5 cellular contexts compared by ENCODE assay signal in genomic region chr5:164783-165182, GRCh38. TPM values are rescaled to one million over a fixed set of nuclear protein-coding genes. Genes with fewer than 3 reads are reported as not detected.
"Had no signal": no experiment of that assay in that cellular context is flagged by ENCODE, and none has a peak within 500 bp of the region (broad histone marks: within the 10 kb centered on the region; RNA-seq: fewer than 3 reads in every experiment).

No MANE protein-coding gene starts in this region.

RNA-seq across cellular contexts. Expression of gene LRRC14B, which starts 26.5 kb away (rescaled TPM):
- total RNA-seq: GM23248, H4, H7, HT-29, IMR-90 had no signal
- polyA plus RNA-seq: GM23248, IMR-90 had no signal
